ENCODE assay signal across 9 cellular contexts in genomic region chr2:137048455-137048854, GRCh38.
"Had no signal": no experiment of that assay in that cellular context is flagged by ENCODE, and none has a peak within 500 bp of the region (broad histone marks: within the 10 kb centered on the region; RNA-seq: fewer than 3 reads in every experiment).

No MANE protein-coding gene starts in this region.

- DNase-seq: GM23248, GOT3, H7, HFFc6, KG1 had no signal

- H3K27ac ChIP-seq: GM23248 had no signal

- ATAC-seq: HCT116, K562 had no signal

- H3K9ac ChIP-seq: GM23248 had no signal

- H3K4me3 ChIP-seq: GM23248, HAP-1, K562 had no signal

- FAIRE-seq: HTR-8/SVneo, K562 had no signal

- H3K4me1 ChIP-seq: HAP-1 had no signal

- H3K9me3 ChIP-seq: HAP-1 had no signal

- H3K36me3 ChIP-seq: HAP-1 had no signal

- H2AFZ ChIP-seq: GM23248 had no signal
